Comparison of ENCODE assay signal across 20 cellular contexts in genomic region chr11:1457856-1458255, GRCh38.
"Had no signal": no experiment of that assay in that cellular context is flagged by ENCODE, and none has a peak within 500 bp of the region (broad histone marks: within the 10 kb centered on the region; RNA-seq: fewer than 3 reads in every experiment).

No MANE protein-coding gene starts in this region.

- ATAC-seq: activated T-cell treated with anti-CD3 and anti-CD28 coated beads, Interleukin-2, amount 50 U/mL, for 4 hours; natural killer cell had no signal

- H3K36me3 ChIP-seq: colonic mucosa, left ventricle myocardium inferior, prostate gland, right atrium auricular region, vagina had no signal

- H3K4me1 Mint-ChIP-seq: activated naive CD8-positive, alpha-beta T cell treated with anti-CD3 and anti-CD28 coated beads for 36 hours had no signal

- H3K9me3 ChIP-seq: colonic mucosa, left ventricle myocardium inferior, prostate gland, right atrium auricular region, vagina had no signal

- H3K27ac Mint-ChIP-seq: activated naive CD8-positive, alpha-beta T cell treated with anti-CD3 and anti-CD28 coated beads for 36 hours; natural killer cell; type B pancreatic cell had no signal

- H3K27me3 Mint-ChIP-seq: activated naive CD8-positive, alpha-beta T cell treated with anti-CD3 and anti-CD28 coated beads for 36 hours; central memory CD8-positive, alpha-beta T cell; type B pancreatic cell had no signal

- H3K4me1 ChIP-seq: colonic mucosa had no signal

- H3K36me3 Mint-ChIP-seq: activated naive CD8-positive, alpha-beta T cell treated with anti-CD3 and anti-CD28 coated beads for 36 hours; natural killer cell; type B pancreatic cell had no signal

- H3K4me3 Mint-ChIP-seq: activated naive CD8-positive, alpha-beta T cell treated with anti-CD3 and anti-CD28 coated beads for 36 hours; activated T-cell treated with anti-CD3 and anti-CD28 coated beads, Interleukin-2, amount 50 U/mL, for 4 hours; central memory CD8-positive, alpha-beta T cell; natural killer cell; type B pancreatic cell had no signal

- H3K4me3 ChIP-seq: colonic mucosa, left ventricle myocardium inferior, prostate gland, right atrium auricular region, vagina had no signal

- H3K27me3 ChIP-seq: right atrium auricular region, vagina had no signal

- H3K9me3 Mint-ChIP-seq: activated naive CD8-positive, alpha-beta T cell treated with anti-CD3 and anti-CD28 coated beads for 36 hours; activated T-cell treated with anti-CD3 and anti-CD28 coated beads, Interleukin-2, amount 50 U/mL, for 4 hours; central memory CD8-positive, alpha-beta T cell; natural killer cell; type B pancreatic cell had no signal

- H3K27ac ChIP-seq: colonic mucosa, epithelial cell of prostate, vagina had no signal

- DNase-seq: activated CD4-positive, CD25-positive, alpha-beta regulatory T cell treated with anti-CD3 and anti-CD28 coated beads, Interleukin-2, amount 50 U/mL, for 72 hours; activated CD8-positive, alpha-beta memory T cell treated with anti-CD3 and anti-CD28 coated beads, Interleukin-2, amount 50 U/mL, for 4 hours; activated naive CD4-positive, alpha-beta T cell treated with Interleukin-2 at 50 U/mL for 16 hours; activated naive CD8-positive, alpha-beta T cell treated with anti-CD3 and anti-CD28 coated beads for 36 hours; activated T-cell treated with anti-CD3 and anti-CD28 coated beads, Interleukin-2, amount 50 U/mL, for 4 hours; colonic mucosa; foreskin melanocyte; hippocampal formation; kidney glomerular epithelial cell; left ventricle myocardium inferior; mammary epithelial cell; natural killer cell; stimulated activated CD4-positive, alpha-beta T cell treated with anti-CD3 and anti-CD28 coated beads, Interleukin-4, amount 100 ng/mL, for 24 hours; stimulated activated naive CD4-positive, alpha-beta T cell treated with Interleukin-2 at 50 U/mL for 16 hours had no signal
